ENCODE assay signal across 17 cellular contexts in the genomic region with DNA sequence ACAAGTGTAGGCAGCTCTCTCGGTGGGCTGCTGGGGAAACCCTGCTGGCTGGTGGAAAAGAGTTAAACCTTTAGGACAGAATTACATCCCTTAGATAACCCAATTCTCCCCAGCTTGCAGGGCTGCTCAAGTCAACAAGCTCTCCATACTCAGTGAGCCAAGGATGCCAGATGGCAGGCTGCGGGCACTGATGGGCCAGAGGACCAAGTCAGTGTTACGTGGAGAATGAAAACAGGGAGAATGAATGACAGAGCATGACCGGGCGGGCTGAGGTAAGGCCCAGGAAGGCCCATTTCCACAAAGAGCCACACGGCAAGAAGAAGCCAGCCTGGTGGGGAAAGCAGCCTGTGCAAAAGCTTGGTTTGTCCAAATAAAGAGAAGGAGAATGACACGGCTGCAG. TPM values are rescaled to one million over a fixed set of nuclear protein-coding genes. Genes with fewer than 3 reads are reported as not detected.
DNase-seq lines count a peak whose midpoint lies in the region; ATAC-seq and TF ChIP-seq lines count a peak whose summit lies in the region.
"Had no signal": no experiment of that assay in that cellular context is flagged by ENCODE, and none has a peak within 500 bp of the region (broad histone marks: within the 10 kb centered on the region; RNA-seq: fewer than 3 reads in every experiment).

No MANE protein-coding gene starts in this region.

- no peaks in the 10 kb centered on the region for H3K9me3 Mint-ChIP-seq in natural killer cell treated with Interleukin-12 subunit alpha and Interleukin-12 subunit beta and Interleukin-15 and Interleukin-18, amount 100 ng/mL, for 72 hours
- no peaks in the 10 kb centered on the region for H3K9me3 Mint-ChIP-seq in natural killer cell
- H3K9me3 Mint-ChIP-seq: activated naive CD4-positive, alpha-beta T cell treated with anti-CD3 and anti-CD28 coated beads, Interleukin-2, amount 50 U/mL, for 24 hours; stimulated activated naive CD8-positive, alpha-beta T cell treated with anti-CD3 and anti-CD28 coated beads, Interleukin-15, amount 100 ng/mL, for 72 hours had no signal

- TF ChIP-seq CTCF in natural killer cell (IDR thresholded peaks at IDR 0.05) (no peak), brain microvascular endothelial cell (IDR thresholded peaks at IDR 0.05; ENCODE audit: low read depth, low read length, missing control alignments) (no peak), upper lobe of right lung (IDR thresholded peaks at IDR 0.05) (no peak), tibial nerve (IDR thresholded peaks at IDR 0.05) (no peak)

- H2BK5ac ChIP-seq in neuronal stem cell (ENCODE audit: low read length), result no peak overlapping the region

- H3K4me1 Mint-ChIP-seq in natural killer cell treated with Interleukin-12 subunit alpha and Interleukin-12 subunit beta and Interleukin-15 and Interleukin-18, amount 100 ng/mL, for 72 hours (ENCODE audit: low read depth in 2 of 2), result peaks cover 37 to 60% of the 10 kb centered on the region in 2 donors
- peaks cover 17 to 22% of the 10 kb centered on the region in 2 donors for H3K4me1 Mint-ChIP-seq in natural killer cell

- no peak overlapping the region for H3K4ac ChIP-seq in neuronal stem cell (ENCODE audit: low read length)

- H3K27me3 Mint-ChIP-seq in natural killer cell treated with Interleukin-12 subunit alpha and Interleukin-12 subunit beta and Interleukin-15 and Interleukin-18, amount 100 ng/mL, for 72 hours, result peaks cover 0 to 5% of the 10 kb centered on the region in 2 donors
- H3K27me3 Mint-ChIP-seq in natural killer cell (ENCODE audit: low read depth in 2 of 2), result no peaks in the 10 kb centered on the region
- H3K27me3 Mint-ChIP-seq: activated naive CD4-positive, alpha-beta T cell treated with anti-CD3 and anti-CD28 coated beads, Interleukin-2, amount 50 U/mL, for 24 hours had no signal

- peak overlapping the region; percentile 40 for H2AFZ ChIP-seq in neuronal stem cell (ENCODE audit: low read length)

- peak overlapping the region; percentile 10 to 58 for H3K27ac Mint-ChIP-seq in natural killer cell treated with Interleukin-12 subunit alpha and Interleukin-12 subunit beta and Interleukin-15 and Interleukin-18, amount 100 ng/mL, for 72 hours
- no peak overlapping the region for H3K27ac Mint-ChIP-seq in natural killer cell
- H3K27ac Mint-ChIP-seq: activated naive CD4-positive, alpha-beta T cell treated with anti-CD3 and anti-CD28 coated beads, Interleukin-2, amount 50 U/mL, for 24 hours had no signal

- peaks cover 0 to 3% of the 10 kb centered on the region in 2 donors for H3K4me1 ChIP-seq in neuronal stem cell (ENCODE audit: control insufficient read depth in 2 of 2, insufficient read depth in 1 of 2, low read depth in 1 of 2, low read length in 2 of 2)
- H3K4me1 ChIP-seq in upper lobe of right lung, result peaks cover 48% of the 10 kb centered on the region
- peaks cover 0 to 79% (median 36%) of the 10 kb centered on the region in 4 donors for H3K4me1 ChIP-seq in tibial nerve

- no peak overlapping the region for H3K4me3 Mint-ChIP-seq in natural killer cell treated with Interleukin-12 subunit alpha and Interleukin-12 subunit beta and Interleukin-15 and Interleukin-18, amount 100 ng/mL, for 72 hours
- no peak overlapping the region for H3K4me3 Mint-ChIP-seq in natural killer cell
- H3K4me3 Mint-ChIP-seq: activated naive CD4-positive, alpha-beta T cell treated with anti-CD3 and anti-CD28 coated beads, Interleukin-2, amount 50 U/mL, for 24 hours; stimulated activated naive CD8-positive, alpha-beta T cell treated with anti-CD3 and anti-CD28 coated beads, Interleukin-15, amount 100 ng/mL, for 72 hours had no signal

- no peak overlapping the region for H4K91ac ChIP-seq in neuronal stem cell (ENCODE audit: low read depth, low read length, poor library complexity)

- H3K9me3 ChIP-seq in neuronal stem cell (replicated peaks in 1 of 2; ENCODE audit: control insufficient read depth in 2 of 2, insufficient read depth in 1 of 2, low read depth in 1 of 2, low read length in 2 of 2) (peaks cover 0 to 4% of the 10 kb centered on the region in 2 donors), upper lobe of right lung (no peaks in the 10 kb centered on the region), tibial nerve (no peaks in the 10 kb centered on the region)
- H3K9me3 ChIP-seq: breast epithelium had no signal

- H4K8ac ChIP-seq in neuronal stem cell (ENCODE audit: low read depth, low read length), result no peak overlapping the region

- intact Hi-C loops in natural killer cell (cut with micrococcal nuclease), result no loop called here
- intact Hi-C loops in upper lobe of right lung (cut with DNase I), result no loop called here

- peak overlapping the region; percentile 29 for H2AK5ac ChIP-seq in neuronal stem cell (ENCODE audit: low read depth, low read length)

- in situ Hi-C loops in brain microvascular endothelial cell (cut with HindIII; ENCODE audit: low pct_ligation_motif_present, low sequenced_read_pairs), result no loop called here

- H3K36me3 ChIP-seq in brain microvascular endothelial cell (replicated peaks), result no peaks in the 10 kb centered on the region
- no peaks in the 10 kb centered on the region for H3K36me3 ChIP-seq in neuronal stem cell (replicated peaks in 1 of 2; ENCODE audit: control insufficient read depth in 2 of 2, insufficient read depth in 2 of 2, low read length in 2 of 2)
- H3K36me3 ChIP-seq in upper lobe of right lung, result no peaks in the 10 kb centered on the region
- H3K36me3 ChIP-seq in tibial nerve, result no peaks in the 10 kb centered on the region
- H3K36me3 ChIP-seq: breast epithelium had no signal

- H3K14ac ChIP-seq in neuronal stem cell (ENCODE audit: low read length), result no peak overlapping the region

- H3K4me3 ChIP-seq in brain microvascular endothelial cell (ENCODE audit: low read depth, low read length) (no peak overlapping the region), neuronal stem cell (ENCODE audit: low read length in 2 of 2) (no peak overlapping the region), upper lobe of right lung (no peak overlapping the region), tibial nerve (no peak overlapping the region)
- H3K4me3 ChIP-seq: breast epithelium had no signal

- no peaks in the 10 kb centered on the region for H3K36me3 Mint-ChIP-seq in natural killer cell treated with Interleukin-12 subunit alpha and Interleukin-12 subunit beta and Interleukin-15 and Interleukin-18, amount 100 ng/mL, for 72 hours
- no peaks in the 10 kb centered on the region for H3K36me3 Mint-ChIP-seq in natural killer cell
- H3K36me3 Mint-ChIP-seq: activated naive CD4-positive, alpha-beta T cell treated with anti-CD3 and anti-CD28 coated beads, Interleukin-2, amount 50 U/mL, for 24 hours had no signal

- no peak overlapping the region for H3K18ac ChIP-seq in neuronal stem cell (ENCODE audit: low read length)

- TF ChIP-seq POLR2A in tibial nerve (IDR thresholded peaks at IDR 0.05), result no peak

- no peak overlapping the region for H2BK15ac ChIP-seq in neuronal stem cell (ENCODE audit: low read length)

- H3K27me3 ChIP-seq in brain microvascular endothelial cell (replicated peaks), result no peaks in the 10 kb centered on the region
- H3K27me3 ChIP-seq in neuronal stem cell (ENCODE audit: control insufficient read depth in 3 of 3, insufficient read depth in 3 of 3, low read depth in 1 of 3, low read length in 3 of 3), result no peaks in the 10 kb centered on the region
- no peaks in the 10 kb centered on the region for H3K27me3 ChIP-seq in upper lobe of right lung
- H3K27me3 ChIP-seq in tibial nerve, result no peaks in the 10 kb centered on the region
- H3K27me3 ChIP-seq: breast epithelium had no signal

- no peak overlapping the region for H2BK120ac ChIP-seq in neuronal stem cell (ENCODE audit: low read depth, low read length)

- no peak for TF ChIP-seq EP300 in tibial nerve (IDR thresholded peaks at IDR 0.05)

- H3K23ac ChIP-seq in neuronal stem cell (ENCODE audit: low read depth, low read length, poor library complexity), result no peak overlapping the region

- H3K4me2 ChIP-seq in neuronal stem cell (ENCODE audit: insufficient read depth, low read length, poor library complexity, severe bottlenecking), result no peak overlapping the region

- H3K9ac ChIP-seq in neuronal stem cell (ENCODE audit: low read depth, low read length, poor library complexity), result no peak overlapping the region

- no peak overlapping the region for H2BK12ac ChIP-seq in neuronal stem cell (ENCODE audit: low read length)

- no peak for ATAC-seq in natural killer cell treated with Interleukin-12 subunit alpha and Interleukin-12 subunit beta and Interleukin-15 and Interleukin-18, amount 100 ng/mL, for 72 hours
- ATAC-seq in natural killer cell (no peak), upper lobe of right lung (no peak)
- ATAC-seq: stimulated activated naive CD8-positive, alpha-beta T cell treated with anti-CD3 and anti-CD28 coated beads, Interleukin-15, amount 100 ng/mL, for 72 hours had no signal

- no CpG with 5 or more reads among the region's 7 CpGs for WGBS in neuronal stem cell (ENCODE audit: extremely low coverage in 2 of 2, insufficient read length in 2 of 2, insufficient replicate concordance in 1 of 2), 2 donors
- 72% methylated on average over 7 of the region's 7 CpGs for WGBS in tibial nerve, 2 donors

- H3K79me1 ChIP-seq in neuronal stem cell (ENCODE audit: low read depth, low read length), result no peaks in the 10 kb centered on the region

- no peak for DNase-seq in natural killer cell treated with Interleukin-12 subunit alpha and Interleukin-12 subunit beta and Interleukin-15 and Interleukin-18, amount 100 ng/mL, for 72 hours (ENCODE audit: low spot score)
- DNase-seq in natural killer cell (no peak), brain microvascular endothelial cell (no peak), neuronal stem cell (ENCODE audit: low spot score) (no peak), upper lobe of right lung (no peak), activated T-cell treated with anti-CD3 and anti-CD28 coated beads for 4 hours (no peak), tibial nerve (ENCODE audit: low spot score in 2 of 2) (no peak), inferior parietal cortex (ENCODE audit: extremely low spot score) (no peak)
- DNase-seq: activated CD4-positive, alpha-beta T cell treated with anti-CD3 and anti-CD28 coated beads, Interleukin-2, amount 50 U/mL, for 1 hour; H7; Kasumi-1; NCI-H1436; NCI-H226; stimulated activated naive CD8-positive, alpha-beta T cell treated with anti-CD3 and anti-CD28 coated beads, Interleukin-15, amount 100 ng/mL, for 72 hours had no signal

- H3K27ac ChIP-seq in brain microvascular endothelial cell (peak overlapping the region; percentile 9), neuronal stem cell (replicated peaks; ENCODE audit: low read length) (no peak overlapping the region), upper lobe of right lung (peak overlapping the region; percentile 30), tibial nerve (peak overlapping the region in 2 of 4 donors; percentile 23 to 86)
- H3K27ac ChIP-seq: breast epithelium had no signal

RNA-seq across cellular contexts. Expression of a gene that starts 58.7 kb away (rescaled TPM):
- total RNA-seq in natural killer cell treated with Interleukin-12 subunit alpha and Interleukin-12 subunit beta and Interleukin-15 and Interleukin-18, amount 100 ng/mL, for 72 hours, result 10 to 100 TPM; 13.7 to 16.8 TPM
- total RNA-seq in natural killer cell (10 to 100 TPM in 2 of 3 donors, 1 to 10 TPM in 1; 8.0 to 17.9 (median 17.2) TPM), upper lobe of right lung (160 TPM), tibial nerve (10 to 100 TPM; 23.0 to 85.1 (median 65.7) TPM)
- polyA plus RNA-seq in neuronal stem cell (2013, experiment 1 of 2), result under 0.01 TPM
- 0.01 TPM for polyA plus RNA-seq in neuronal stem cell (2013, experiment 2 of 2)
- total RNA-seq: SK-MEL-5 had no signal

Comparison
In these comparisons a context has a peak if more than half of its experiments do, and no peak if none do; other contexts are left out.
1. H3K27ac Mint-ChIP-seq: peak in natural killer cell treated with Interleukin-12 subunit alpha and Interleukin-12 subunit beta and Interleukin-15 and Interleukin-18, amount 100 ng/mL, for 72 hours (2 of 2); none in natural killer cell (0 of 2).